Comparison of ENCODE assay signal across 15 cellular contexts in genomic region chr15:58852347-58852746, GRCh38.
DNase-seq lines count a peak whose midpoint lies in the region; TF ChIP-seq lines count a peak whose summit lies in the region.
"Had no signal": no experiment of that assay in that cellular context is flagged by ENCODE, and none has a peak within 500 bp of the region (broad histone marks: within the 10 kb centered on the region; RNA-seq: fewer than 3 reads in every experiment).

No MANE protein-coding gene starts in this region.

- 70% methylated on average over 5 of the region's 5 CpGs for WGBS in liver
- whole genome bisulfite sequencing in spleen, 5 donors, result 80 to 91% (median 85%) methylated on average over 5 of the region's 5 CpGs

- H3K9me3 ChIP-seq in liver (ENCODE audit: control insufficient read depth in 4 of 4, low read length in 3 of 4), result no peaks in the 10 kb centered on the region
- no peaks in the 10 kb centered on the region for H3K9me3 ChIP-seq in spleen

- H3K27ac ChIP-seq in liver (ENCODE audit: low read depth in 1 of 2, low read length in 2 of 2) (no peak overlapping the region), spleen (no peak overlapping the region)
- H3K27ac ChIP-seq: SK-N-MC had no signal

- H3K27ac Mint-ChIP-seq in HFFc6, result no peak overlapping the region
- H3K27ac Mint-ChIP-seq: activated B cell treated with CpG ODN at 0.5 μM for 24 hours; activated naive CD4-positive, alpha-beta T cell treated with anti-CD3 and anti-CD28 coated beads, Interleukin-2, amount 50 U/mL, for 24 hours had no signal

- no peak for TF ChIP-seq POLR2A in spleen (IDR thresholded peaks at IDR 0.05)

- H3K4me3 ChIP-seq in liver (ENCODE audit: low read depth in 1 of 3, low read length in 3 of 3) (no peak overlapping the region), spleen (no peak overlapping the region)
- H3K4me3 ChIP-seq: SK-N-MC had no signal

- no peaks in the 10 kb centered on the region for H3K27me3 Mint-ChIP-seq in HFFc6 (ENCODE audit: insufficient read depth)
- H3K27me3 Mint-ChIP-seq: activated B cell treated with CpG ODN at 0.5 μM for 24 hours; activated naive CD4-positive, alpha-beta T cell treated with anti-CD3 and anti-CD28 coated beads, Interleukin-2, amount 50 U/mL, for 24 hours had no signal

- intact Hi-C loops in posterior vena cava (cut with DNase I), result no loop called here
- intact Hi-C loops in spleen (cut with DNase I; ENCODE audit: low total_unique reads), result no loop called here

- DNase-seq in D341Med (ENCODE audit: low spot score) (peak; percentile 14), HFFc6 (no peak), amniotic epithelial cell (ENCODE audit: low read depth) (peak; percentile 23), NCI-H187 (lab: John Stamatoyannopoulos, UW) (no peak), posterior vena cava (ENCODE audit: low spot score) (no peak), spleen (no peak)
- no peak for DNase-seq in activated CD4-positive, alpha-beta T cell treated with anti-CD3 and anti-CD28 coated beads, Interleukin-2, amount 50 U/mL, for 48 hours
- DNase-seq: activated B cell treated with CpG ODN at 0.5 μM for 24 hours; caudate nucleus; hypothalamus; nucleus accumbens; stimulated activated CD4-positive, alpha-beta T cell treated with anti-CD3 and anti-CD28 coated beads, Interleukin-12 subunit alpha, Interleukin-12 subunit beta, amount 100 ng/mL, for 4 hours had no signal

- H3K27me3 ChIP-seq in liver (ENCODE audit: control insufficient read depth in 4 of 4, insufficient read depth in 4 of 4, low read length in 3 of 4) (no peaks in the 10 kb centered on the region), spleen (replicated peaks in 1 of 7) (no peaks in the 10 kb centered on the region)

- H3K9ac ChIP-seq in liver (ENCODE audit: low read depth in 1 of 2, low read length in 2 of 2), result no peak overlapping the region

- H3K4me1 Mint-ChIP-seq in HFFc6 (ENCODE audit: low read depth), result peaks cover 16% of the 10 kb centered on the region
- H3K4me1 Mint-ChIP-seq: activated B cell treated with CpG ODN at 0.5 μM for 24 hours; activated naive CD4-positive, alpha-beta T cell treated with anti-CD3 and anti-CD28 coated beads, Interleukin-2, amount 50 U/mL, for 24 hours had no signal

- TF ChIP-seq RAD21 in liver (IDR thresholded peaks at IDR 0.05), result peak; percentile 5 to 21

- no peaks in the 10 kb centered on the region for H3K9me3 Mint-ChIP-seq in HFFc6
- H3K9me3 Mint-ChIP-seq: activated B cell treated with CpG ODN at 0.5 μM for 24 hours; activated naive CD4-positive, alpha-beta T cell treated with anti-CD3 and anti-CD28 coated beads, Interleukin-2, amount 50 U/mL, for 24 hours had no signal

- no peaks in the 10 kb centered on the region for H3K4me1 ChIP-seq in liver (ENCODE audit: control insufficient read depth in 4 of 4, insufficient read depth in 4 of 4, low read length in 3 of 4)
- H3K4me1 ChIP-seq in spleen, result no peaks in the 10 kb centered on the region

- H3K4me3 Mint-ChIP-seq in HFFc6, result no peak overlapping the region
- H3K4me3 Mint-ChIP-seq: activated B cell treated with CpG ODN at 0.5 μM for 24 hours; activated naive CD4-positive, alpha-beta T cell treated with anti-CD3 and anti-CD28 coated beads, Interleukin-2, amount 50 U/mL, for 24 hours had no signal

- TF ChIP-seq CTCF in HFFc6 (IDR thresholded peaks at IDR 0.05), result peak; percentile 41
- no peak for TF ChIP-seq CTCF in liver (IDR thresholded peaks at IDR 0.05; ENCODE audit: low read depth, low read length, missing input control)
- TF ChIP-seq CTCF in spleen (IDR thresholded peaks at IDR 0.05 in 8 of 11, conservative IDR thresholded peaks at IDR 0.05 in 3 of 11), result no peak

- peaks cover 25% of the 10 kb centered on the region for H3K36me3 Mint-ChIP-seq in HFFc6 (ENCODE audit: low read depth)

- H3K36me3 ChIP-seq in liver (ENCODE audit: control insufficient read depth in 4 of 4, insufficient read depth in 3 of 4, low read depth in 1 of 4, low read length in 3 of 4) (peaks cover 0 to 6% (median 2%) of the 10 kb centered on the region in 4 donors), spleen (peaks cover 0 to 81% (median 30%) of the 10 kb centered on the region in 6 donors)

TF ChIP-seq in liver, 16 proteins besides CTCF, POLR2A, EP300 and RAD21:
- TF ChIP-seq HNF4G (IDR thresholded peaks at IDR 0.05) (no peak), REST (IDR thresholded peaks at IDR 0.05) (no peak), TAF1 (conservative IDR thresholded peaks at IDR 0.05) (no peak), YY1 (IDR thresholded peaks at IDR 0.05) (no peak), MAX (IDR thresholded peaks at IDR 0.05) (no peak), GABPA (IDR thresholded peaks at IDR 0.05 in 1 of 2, conservative IDR thresholded peaks at IDR 0.05 in 1 of 2) (no peak), HNF4A (conservative IDR thresholded peaks at IDR 0.05) (peak; percentile 7 to 51)

Comparison
In these comparisons a context has a peak if more than half of its experiments do, and no peak if none do; other contexts are left out.
1. DNase-seq: peak in D341Med (single experiment) and amniotic epithelial cell (single experiment); none in HFFc6 (single experiment), NCI-H187 (0 of 2), activated CD4-positive, alpha-beta T cell treated with anti-CD3 and anti-CD28 coated beads, Interleukin-2, amount 50 U/mL, for 48 hours (0 of 2), posterior vena cava (single experiment) and spleen (single experiment).